Comparison of ENCODE assay signal across 24 cellular contexts in genomic region chr13:109818136-109818535, GRCh38. TPM values are rescaled to one million over a fixed set of nuclear protein-coding genes. Genes with fewer than 3 reads are reported as not detected.
DNase-seq lines count a peak whose midpoint lies in the region; ATAC-seq and TF ChIP-seq lines count a peak whose summit lies in the region.
"Had no signal": no experiment of that assay in that cellular context is flagged by ENCODE, and none has a peak within 500 bp of the region (broad histone marks: within the 10 kb centered on the region; RNA-seq: fewer than 3 reads in every experiment).

No MANE protein-coding gene starts in this region.

- H3K27ac ChIP-seq in BLaER1 (peak overlapping the region; percentile 39; the same call in 1 of the 2 replicates), stomach (no peak overlapping the region), right cardiac atrium (ENCODE audit: low read length) (no peak overlapping the region)
- H3K27ac ChIP-seq: adrenal gland, left ventricle myocardium inferior, uterus had no signal

- H3K9me3 Mint-ChIP-seq in HFFc6 = no peaks in the 10 kb centered on the region
- H3K9me3 Mint-ChIP-seq: CD8-positive, alpha-beta T cell had no signal

- 36 to 64% (median 50%) methylated on average over 3 of the region's 3 CpGs for WGBS in stomach, 5 donors
- 51% methylated on average over 3 of the region's 3 CpGs for WGBS in right cardiac atrium

- H3K4me1 Mint-ChIP-seq in HFFc6 (ENCODE audit: low read depth) = peaks cover 46% of the 10 kb centered on the region

- TF ChIP-seq CTCF in HFFc6 (IDR thresholded peaks at IDR 0.05) (no peak), foreskin fibroblast (IDR thresholded peaks at IDR 0.05; ENCODE audit: low read depth, low read length) (no peak), BE2C (IDR thresholded peaks at IDR 0.05; ENCODE audit: low read depth, low read length) (no peak), stomach (IDR thresholded peaks at IDR 0.05) (no peak)

- H3K4me1 ChIP-seq in BLaER1 = peaks cover 39% of the 10 kb centered on the region
- no peaks in the 10 kb centered on the region for H3K4me1 ChIP-seq in BE2C
- H3K4me1 ChIP-seq in stomach = peaks cover 0 to 4% (median 0%) of the 10 kb centered on the region in 4 donors
- no peaks in the 10 kb centered on the region for H3K4me1 ChIP-seq in right cardiac atrium (ENCODE audit: control insufficient read depth, insufficient read depth, low read length)
- H3K4me1 ChIP-seq: adrenal gland, left ventricle myocardium inferior, uterus had no signal

- intact Hi-C loops in stomach (cut with DNase I; ENCODE audit: low total_unique reads) (no loop called here), right cardiac atrium (cut with DNase I) (no loop called here)

- H3K4me3 Mint-ChIP-seq in HFFc6 = peak overlapping the region; percentile 48
- H3K4me3 Mint-ChIP-seq: CD8-positive, alpha-beta T cell had no signal

- H3K4me3 ChIP-seq in BLaER1 = no peak overlapping the region
- H3K4me3 ChIP-seq in foreskin fibroblast (ENCODE audit: low read depth in 1 of 2, low read length in 2 of 2) = peak overlapping the region; percentile 6 to 11
- H3K4me3 ChIP-seq in BE2C (ENCODE audit: low read depth, low read length) = no peak overlapping the region
- H3K4me3 ChIP-seq in stomach = no peak overlapping the region
- no peak overlapping the region for H3K4me3 ChIP-seq in right cardiac atrium (ENCODE audit: low read length)
- H3K4me3 ChIP-seq: adrenal gland, left ventricle myocardium inferior, mucosa of descending colon, uterus had no signal

- no peaks in the 10 kb centered on the region for H3K36me3 Mint-ChIP-seq in HFFc6 (ENCODE audit: low read depth)
- H3K36me3 Mint-ChIP-seq: CD8-positive, alpha-beta T cell had no signal

- H3K9me3 ChIP-seq in BLaER1 (no peaks in the 10 kb centered on the region), BE2C (no peaks in the 10 kb centered on the region), stomach (no peaks in the 10 kb centered on the region), right cardiac atrium (ENCODE audit: control insufficient read depth, low read length) (no peaks in the 10 kb centered on the region)
- H3K9me3 ChIP-seq: adrenal gland, mucosa of descending colon, uterus had no signal

- ATAC-seq in GM21447 (IDR thresholded peaks at IDR 0.05; ENCODE audit: unreplicated experiment) (no peak), right cardiac atrium (no peak)
- ATAC-seq: CD8-positive, alpha-beta T cell; esophagus mucosa; mucosa of descending colon had no signal

- no peak for DNase-seq in HFFc6
- DNase-seq in NCI-H2171 (lab: John Stamatoyannopoulos, UW) = peak; percentile 75
- peak in 1 of 2 donors; percentile 24 for DNase-seq in foreskin fibroblast
- no peak for DNase-seq in BE2C
- no peak for DNase-seq in stomach
- no peak for DNase-seq in right cardiac atrium
- DNase-seq: ACHN; activated CD4-positive, alpha-beta T cell treated with anti-CD3 and anti-CD28 coated beads for 48 hours; activated effector memory CD4-positive, alpha-beta T cell treated with anti-CD3 and anti-CD28 coated beads, Interleukin-2, amount 50 U/mL, for 16 hours; adrenal gland; caudate nucleus; CD8-positive, alpha-beta T cell; Karpas-422; left ventricle myocardium inferior; mucosa of descending colon; NCI-H1048; SIG-M5; stimulated activated CD8-positive, alpha-beta memory T cell treated with anti-CD3 and anti-CD28 coated beads, Interleukin-4, amount 100 ng/mL, for 48 hours; substantia nigra; T-helper 1 cell; uterus had no signal

- peak overlapping the region; percentile 77 for H3K4me2 ChIP-seq in BLaER1

- no peak for TF ChIP-seq POLR2A in stomach (IDR thresholded peaks at IDR 0.05)

- no peaks in the 10 kb centered on the region for H3K36me3 ChIP-seq in BLaER1
- no peaks in the 10 kb centered on the region for H3K36me3 ChIP-seq in BE2C
- no peaks in the 10 kb centered on the region for H3K36me3 ChIP-seq in stomach
- H3K36me3 ChIP-seq: adrenal gland, left ventricle myocardium inferior, uterus had no signal

- no peaks in the 10 kb centered on the region for H4K20me1 ChIP-seq in BLaER1

- TF ChIP-seq EP300 in stomach (IDR thresholded peaks at IDR 0.05) = no peak

- H3K27ac Mint-ChIP-seq in HFFc6 = peak overlapping the region; percentile 70
- H3K27ac Mint-ChIP-seq: CD8-positive, alpha-beta T cell had no signal

- no peaks in the 10 kb centered on the region; the same call in 1 of the 2 replicates for H3K27me3 Mint-ChIP-seq in HFFc6 (ENCODE audit: insufficient read depth)

- 0 out of 2 replicates have a peak overlapping the region, but pooled peaks have one; percentile 16 for H3K9ac ChIP-seq in BLaER1

- H3K27me3 ChIP-seq in BLaER1 = no peaks in the 10 kb centered on the region
- H3K27me3 ChIP-seq in BE2C = peaks cover 49% of the 10 kb centered on the region
- H3K27me3 ChIP-seq in stomach = peaks cover 0 to 10% (median 0%) of the 10 kb centered on the region in 3 donors
- no peaks in the 10 kb centered on the region for H3K27me3 ChIP-seq in right cardiac atrium (ENCODE audit: control insufficient read depth, insufficient read depth)
- H3K27me3 ChIP-seq: adrenal gland, uterus had no signal

RNA-seq across cellular contexts. Expression of gene IRS2, which starts 31.8 kb away (rescaled TPM):
- 10 to 100 TPM in 1 of 6 experiments, 1 to 10 TPM in 5; 5.2 to 11.1 (median 5.5) TPM for total RNA-seq in HFFc6 (2021; fragmentation: NEBNext Ultra II Directional; extraction: Animal tissue kit (Norgen Biotek cat#: 25700))
- 28.7 TPM for polyA plus RNA-seq in BE2C (2012; ENCODE audit: insufficient read depth, insufficient read length, low read depth)
- total RNA-seq in stomach (10 to 100 TPM; 10.7 to 24.1 (median 18.7) TPM), right cardiac atrium (10 to 100 TPM; 10.8 to 28.4 (median 14.6) TPM)
- polyA plus RNA-seq in stomach (1 to 10 TPM; 2.7 to 3.7 (median 3.5) TPM), right cardiac atrium (7.4 TPM)

Comparison
In these comparisons a context has a peak if more than half of its experiments do, and no peak if none do; other contexts are left out.
1. H3K4me3 ChIP-seq: peak in foreskin fibroblast (2 of 2); none in BLaER1 (single experiment), BE2C (single experiment), stomach (0 of 4) and right cardiac atrium (single experiment).